ENCODE assay signal across 5 cellular contexts in the genomic region with DNA sequence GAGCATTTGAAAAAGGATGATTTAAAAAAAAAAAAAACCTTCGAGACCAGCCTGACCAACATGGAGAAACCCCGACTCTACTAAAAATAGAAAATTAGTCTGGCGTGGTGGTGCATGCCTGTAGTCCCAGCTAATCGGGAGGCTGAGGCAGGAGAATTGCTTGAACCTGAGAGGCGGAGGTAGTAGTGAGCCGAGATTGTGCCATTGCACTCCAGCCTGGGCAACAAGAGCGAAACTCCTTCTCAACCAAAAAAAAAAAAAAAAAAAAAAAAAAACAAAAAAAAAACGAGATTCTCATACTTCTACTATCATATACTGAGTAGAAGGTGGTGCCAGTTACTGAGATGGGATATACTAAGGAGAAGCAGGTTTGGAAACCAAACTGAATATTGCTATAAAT.
DNase-seq lines count a peak whose midpoint lies in the region; ATAC-seq, FAIRE-seq and TF ChIP-seq lines count a peak whose summit lies in the region.
"Not testable (repeated sequence)": the region's sequence is repeated elsewhere in the genome, so short reads cannot be mapped to it uniquely, and the experiment has no call there.

No MANE protein-coding gene starts in this region.

- peak overlapping the region; percentile 46 for H3K27ac ChIP-seq in VCaP
- peak overlapping the region; percentile 39 to 76 (median 74) for H3K27ac ChIP-seq in right lobe of liver
- not testable (repeated sequence) for H3K27ac ChIP-seq in pancreas

- FAIRE-seq in pancreas (lab: Jason Lieb, UNC): not testable (repeated sequence)

- intact Hi-C loops in right lobe of liver (cut with DNase I); pancreas (cut with DNase I): not testable (repeated sequence)

- not testable (repeated sequence) for H3K36me3 Mint-ChIP-seq in memory B cell

- H3K36me3 ChIP-seq in right lobe of liver, pancreas: not testable (repeated sequence)

- H3K4me3 ChIP-seq in right lobe of liver: peak overlapping the region in 1 of 3 donors; percentile 7
- H3K4me3 ChIP-seq in pancreas: not testable (repeated sequence)

- H3K4me3 Mint-ChIP-seq in memory B cell: not testable (repeated sequence)

- not testable (repeated sequence) for H3K9me3 ChIP-seq in right lobe of liver, pancreas

- peak overlapping the region; percentile 7 for H3K27ac Mint-ChIP-seq in memory B cell

- H3K27me3 ChIP-seq in right lobe of liver, pancreas: not testable (repeated sequence)

- ATAC-seq in left lobe of liver (peak; percentile 46), right lobe of liver (peak; percentile 28 to 56 (median 50)), pancreas (peak; percentile 21 to 34 (median 30))
- ATAC-seq in memory B cell (ENCODE audit: low read depth): not testable (repeated sequence)

- TF ChIP-seq CTCF in VCaP (conservative IDR thresholded peaks at IDR 0.05); right lobe of liver (IDR thresholded peaks at IDR 0.05); pancreas (IDR thresholded peaks at IDR 0.05): not testable (repeated sequence)

- not testable (repeated sequence) for H3K4me1 Mint-ChIP-seq in memory B cell

- 34% methylated on average over 8 of the region's 8 CpGs for WGBS in right lobe of liver (ENCODE audit: insufficient coverage, low coverage, low lambda C conversion rate, missing lambda C conversion rate)
- 57 to 63% methylated on average over 8 of the region's 8 CpGs for WGBS in pancreas, 2 donors

- H3K27me3 Mint-ChIP-seq in memory B cell: not testable (repeated sequence)

- TF ChIP-seq POLR2A in right lobe of liver (IDR thresholded peaks at IDR 0.05): not testable (repeated sequence)

- DNase-seq in left lobe of liver (ENCODE audit: low spot score); right lobe of liver; memory B cell (ENCODE audit: low spot score in 2 of 2); pancreas: not testable (repeated sequence)

- peaks cover 0 to 33% (median 14%) of the 10 kb centered on the region in 4 donors for H3K4me1 ChIP-seq in right lobe of liver
- H3K4me1 ChIP-seq in pancreas: peaks cover 4 to 18% (median 13%) of the 10 kb centered on the region in 3 donors

- not testable (repeated sequence) for H3K9me3 Mint-ChIP-seq in memory B cell
